In the genomic region with DNA sequence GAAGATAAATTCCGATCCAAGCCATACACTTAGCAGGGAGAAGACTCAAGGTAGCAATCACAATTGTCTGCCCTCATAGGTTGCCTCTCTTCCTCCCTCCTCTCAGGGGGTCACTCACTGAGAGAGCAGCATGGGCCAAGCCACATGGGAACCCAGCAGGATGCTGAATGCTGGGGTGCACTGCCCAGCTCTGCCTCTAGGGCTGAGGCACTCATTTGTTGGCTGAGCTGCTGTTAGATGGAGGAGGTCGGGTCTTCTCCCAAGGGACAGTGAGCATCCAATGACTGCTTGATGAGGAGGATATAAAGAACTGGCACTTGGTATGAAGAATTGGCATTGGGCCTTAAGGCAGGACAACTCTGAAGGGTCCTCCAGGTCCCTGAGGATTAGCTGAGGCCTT, we compare ENCODE assay signal across 11 cellular contexts.
DNase-seq lines count a peak whose midpoint lies in the region; ATAC-seq and TF ChIP-seq lines count a peak whose summit lies in the region.
"Had no signal": no experiment of that assay in that cellular context is flagged by ENCODE, and none has a peak within 500 bp of the region (broad histone marks: within the 10 kb centered on the region; RNA-seq: fewer than 3 reads in every experiment).

No MANE protein-coding gene starts in this region.

- RAD21 ChIA-PET in HCT116 (lab: Charles Lee; ENCODE audit: low non-redundant PET in 1 of 2, low total read pairs in 2 of 2, uncharacterized antibody in 2 of 2, unreplicated experiment in 2 of 2): no interaction called here

- POLR2A ChIA-PET in HCT116 (lab: Charles Lee): no interaction called here

- intact Hi-C loops in HCT116 (cut with micrococcal nuclease): loop anchor here (10.0 kb wide), 1 partner anchor 414 kb away; no protein-coding TSS in a partner anchor
- intact Hi-C loops in ascending aorta (cut with DNase I): no loop called here

- H3K9ac ChIP-seq in HCT116 (ENCODE audit: low read length): no peak overlapping the region

- TF ChIP-seq POLR2A in HCT116 (IDR thresholded peaks at IDR 0.05; ENCODE audit: borderline replicate concordance, extremely low read depth, insufficient read depth, insufficient read length) (no peak), Peyer's patch (IDR thresholded peaks at IDR 0.05) (no peak)

- no TSS peak for BruUV-seq in HCT116 (replicated peaks; lab: Mats Ljungman, UMichigan)

- ATAC-seq in HCT116: peak; percentile 99
- ATAC-seq in natural killer cell treated with Interleukin-12 subunit alpha and Interleukin-12 subunit beta and Interleukin-15 and Interleukin-18, amount 100 ng/mL, for 72 hours: no peak

- H3K27me3 Mint-ChIP-seq in natural killer cell treated with Interleukin-12 subunit alpha and Interleukin-12 subunit beta and Interleukin-15 and Interleukin-18, amount 100 ng/mL, for 72 hours: peaks cover 15 to 39% of the 10 kb centered on the region in 2 donors

- H3K4me3 ChIP-seq in GM06990 (replicated peaks; ENCODE audit: low read depth, low read length) (no peak overlapping the region), HCT116 (replicated peaks in 1 of 2; ENCODE audit: low read depth in 1 of 2, low read length in 2 of 2) (no peak overlapping the region), kidney epithelial cell (ENCODE audit: low read depth, low read length) (no peak overlapping the region), Peyer's patch (no peak overlapping the region), ascending aorta (no peak overlapping the region)

- CTCF ChIA-PET in HCT116 (lab: Charles Lee): interaction anchor here (1.0 kb wide), 3 partner anchors 10 to 416 kb away, joined by 3 to 8 read pairs (median 4); no protein-coding TSS in a partner anchor

- H3K9me2 ChIP-seq in HCT116 (ENCODE audit: insufficient read depth): no peaks in the 10 kb centered on the region

- H4K20me1 ChIP-seq in HCT116 (ENCODE audit: insufficient read depth): no peaks in the 10 kb centered on the region

- H3K27ac ChIP-seq in HCT116 (ENCODE audit: low read depth, low read length) (no peak overlapping the region), Peyer's patch (no peak overlapping the region), ascending aorta (no peak overlapping the region)
- H3K27ac ChIP-seq: epithelial cell of prostate had no signal

- no peaks in the 10 kb centered on the region for H3K36me3 Mint-ChIP-seq in natural killer cell treated with Interleukin-12 subunit alpha and Interleukin-12 subunit beta and Interleukin-15 and Interleukin-18, amount 100 ng/mL, for 72 hours

- no peak overlapping the region for H3K27ac Mint-ChIP-seq in natural killer cell treated with Interleukin-12 subunit alpha and Interleukin-12 subunit beta and Interleukin-15 and Interleukin-18, amount 100 ng/mL, for 72 hours

- H3K4me3 Mint-ChIP-seq in natural killer cell treated with Interleukin-12 subunit alpha and Interleukin-12 subunit beta and Interleukin-15 and Interleukin-18, amount 100 ng/mL, for 72 hours: no peak overlapping the region

- H2AFZ ChIP-seq in HCT116 (ENCODE audit: low read depth, low read length, poor library complexity, severe bottlenecking): no peak overlapping the region

- no peaks in the 10 kb centered on the region for H3K4me1 Mint-ChIP-seq in natural killer cell treated with Interleukin-12 subunit alpha and Interleukin-12 subunit beta and Interleukin-15 and Interleukin-18, amount 100 ng/mL, for 72 hours (ENCODE audit: low read depth in 2 of 2)

- H3K27me3 ChIP-seq in GM06990 (replicated peaks; ENCODE audit: control insufficient read depth, insufficient read depth, low read length) (no peaks in the 10 kb centered on the region), HCT116 (ENCODE audit: insufficient read depth, low read length) (no peaks in the 10 kb centered on the region), kidney epithelial cell (ENCODE audit: control insufficient read depth, insufficient read depth, low read length) (no peaks in the 10 kb centered on the region), Peyer's patch (no peaks in the 10 kb centered on the region), ascending aorta (no peaks in the 10 kb centered on the region)

- H3K9me3 ChIP-seq in HCT116 (ENCODE audit: control insufficient read depth in 1 of 2, insufficient read depth in 1 of 2, low read depth in 1 of 2, low read length in 2 of 2) (no peaks in the 10 kb centered on the region), Peyer's patch (no peaks in the 10 kb centered on the region), ascending aorta (no peaks in the 10 kb centered on the region)

- no peak for DNase-seq in GM06990 (ENCODE audit: extremely low read depth, insufficient read length)
- peak; percentile 23 for DNase-seq in HCT116 (ENCODE audit: low read depth, low spot score)
- peak; percentile 4 for DNase-seq in RKO (ENCODE audit: low spot score)
- DNase-seq in kidney epithelial cell (ENCODE audit: low read depth): no peak
- DNase-seq in Peyer's patch: no peak
- no peak for DNase-seq in natural killer cell treated with Interleukin-12 subunit alpha and Interleukin-12 subunit beta and Interleukin-15 and Interleukin-18, amount 100 ng/mL, for 72 hours (ENCODE audit: low spot score)
- DNase-seq in ascending aorta (ENCODE audit: low spot score in 2 of 2): no peak
- no peak for DNase-seq in DMS153 (lab: John Stamatoyannopoulos, UW)
- DNase-seq: activated CD4-positive, alpha-beta T cell treated with anti-CD3 and anti-CD28 coated beads, Interleukin-2, amount 50 U/mL, for 1 hour; NCI-H1694 had no signal

- H3K36me3 ChIP-seq in GM06990 (ENCODE audit: control insufficient read depth, insufficient read depth, low read length) (no peaks in the 10 kb centered on the region), HCT116 (ENCODE audit: control insufficient read depth in 1 of 2, insufficient read depth in 2 of 2, low read length in 2 of 2) (no peaks in the 10 kb centered on the region), kidney epithelial cell (ENCODE audit: control insufficient read depth, insufficient read depth, low read length) (no peaks in the 10 kb centered on the region), Peyer's patch (no peaks in the 10 kb centered on the region), ascending aorta (no peaks in the 10 kb centered on the region)

- H3K9me3 Mint-ChIP-seq in natural killer cell treated with Interleukin-12 subunit alpha and Interleukin-12 subunit beta and Interleukin-15 and Interleukin-18, amount 100 ng/mL, for 72 hours: no peaks in the 10 kb centered on the region

- no peaks in the 10 kb centered on the region for H3K4me1 ChIP-seq in HCT116 (ENCODE audit: control insufficient read depth in 1 of 2, insufficient read depth in 2 of 2, low read length in 2 of 2)
- H3K4me1 ChIP-seq in Peyer's patch: no peaks in the 10 kb centered on the region
- H3K4me1 ChIP-seq in ascending aorta: no peaks in the 10 kb centered on the region

- no peaks in the 10 kb centered on the region for H3K79me2 ChIP-seq in HCT116 (ENCODE audit: insufficient read depth, low read length)

- peak; percentile 50 for TF ChIP-seq CTCF in GM06990 (IDR thresholded peaks at IDR 0.05; ENCODE audit: insufficient read depth, low read length, poor library complexity, severe bottlenecking)
- TF ChIP-seq CTCF in HCT116 (IDR thresholded peaks at IDR 0.05 in 2 of 3, conservative IDR thresholded peaks at IDR 0.05 in 1 of 3; ENCODE audit: borderline replicate concordance in 1 of 3, insufficient read depth in 1 of 3, low read depth in 2 of 3, low read length in 2 of 3): peak in 2 of 3 experiments; percentile 71 to 80; a peak in 4 of 6 replicates
- peak; percentile 21 for TF ChIP-seq CTCF in kidney epithelial cell (IDR thresholded peaks at IDR 0.05; ENCODE audit: insufficient read depth, low read length, poor library complexity, severe bottlenecking)
- peak in 3 of 6 experiments; percentile 11 to 21 (median 16) for TF ChIP-seq CTCF in Peyer's patch (IDR thresholded peaks at IDR 0.05)
- TF ChIP-seq CTCF in ascending aorta (IDR thresholded peaks at IDR 0.05): no peak

- TF ChIP-seq RAD21 in HCT116 (IDR thresholded peaks at IDR 0.05; ENCODE audit: low read depth): no peak

- H3K4me2 ChIP-seq in HCT116 (ENCODE audit: low read length): no peak overlapping the region

TF ChIP-seq in HCT116, 20 proteins besides CTCF, POLR2A, EP300 and RAD21 (continues in another document):
- TF ChIP-seq FOSL1 (IDR thresholded peaks at IDR 0.05; ENCODE audit: low read depth) (no peak), JUND (IDR thresholded peaks at IDR 0.05) (no peak), POLR2AphosphoS5 (IDR thresholded peaks at IDR 0.05; ENCODE audit: low read depth, low read length) (no peak), ZNF274 (IDR thresholded peaks at IDR 0.05; ENCODE audit: low read depth, low read length) (no peak), TCF7L2 (IDR thresholded peaks at IDR 0.05; ENCODE audit: borderline replicate concordance, extremely low read depth, insufficient read depth, insufficient read length) (no peak), SIN3A (IDR thresholded peaks at IDR 0.05; ENCODE audit: low read depth) (no peak), SP1 (IDR thresholded peaks at IDR 0.05; ENCODE audit: low read depth) (no peak), EZH2phosphoT487 (IDR thresholded peaks at IDR 0.05; ENCODE audit: borderline replicate concordance) (no peak), EGR1 (IDR thresholded peaks at IDR 0.05; ENCODE audit: low read depth) (no peak)
- TF ChIP-seq, protein P1, sequence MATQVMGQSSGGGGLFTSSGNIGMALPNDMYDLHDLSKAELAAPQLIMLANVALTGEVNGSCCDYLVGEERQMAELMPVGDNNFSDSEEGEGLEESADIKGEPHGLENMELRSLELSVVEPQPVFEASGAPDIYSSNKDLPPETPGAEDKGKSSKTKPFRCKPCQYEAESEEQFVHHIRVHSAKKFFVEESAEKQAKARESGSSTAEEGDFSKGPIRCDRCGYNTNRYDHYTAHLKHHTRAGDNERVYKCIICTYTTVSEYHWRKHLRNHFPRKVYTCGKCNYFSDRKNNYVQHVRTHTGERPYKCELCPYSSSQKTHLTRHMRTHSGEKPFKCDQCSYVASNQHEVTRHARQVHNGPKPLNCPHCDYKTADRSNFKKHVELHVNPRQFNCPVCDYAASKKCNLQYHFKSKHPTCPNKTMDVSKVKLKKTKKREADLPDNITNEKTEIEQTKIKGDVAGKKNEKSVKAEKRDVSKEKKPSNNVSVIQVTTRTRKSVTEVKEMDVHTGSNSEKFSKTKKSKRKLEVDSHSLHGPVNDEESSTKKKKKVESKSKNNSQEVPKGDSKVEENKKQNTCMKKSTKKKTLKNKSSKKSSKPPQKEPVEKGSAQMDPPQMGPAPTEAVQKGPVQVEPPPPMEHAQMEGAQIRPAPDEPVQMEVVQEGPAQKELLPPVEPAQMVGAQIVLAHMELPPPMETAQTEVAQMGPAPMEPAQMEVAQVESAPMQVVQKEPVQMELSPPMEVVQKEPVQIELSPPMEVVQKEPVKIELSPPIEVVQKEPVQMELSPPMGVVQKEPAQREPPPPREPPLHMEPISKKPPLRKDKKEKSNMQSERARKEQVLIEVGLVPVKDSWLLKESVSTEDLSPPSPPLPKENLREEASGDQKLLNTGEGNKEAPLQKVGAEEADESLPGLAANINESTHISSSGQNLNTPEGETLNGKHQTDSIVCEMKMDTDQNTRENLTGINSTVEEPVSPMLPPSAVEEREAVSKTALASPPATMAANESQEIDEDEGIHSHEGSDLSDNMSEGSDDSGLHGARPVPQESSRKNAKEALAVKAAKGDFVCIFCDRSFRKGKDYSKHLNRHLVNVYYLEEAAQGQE (IDR thresholded peaks at IDR 0.05; ENCODE audit: low read depth): no peak

Comparison
In these comparisons a context has a peak if more than half of its experiments do, and no peak if none do; other contexts are left out.
1. DNase-seq: peak in HCT116 (single experiment) and RKO (single experiment); none in GM06990 (single experiment), kidney epithelial cell (single experiment), Peyer's patch (0 of 3), natural killer cell treated with Interleukin-12 subunit alpha and Interleukin-12 subunit beta and Interleukin-15 and Interleukin-18, amount 100 ng/mL, for 72 hours (single experiment), ascending aorta (0 of 2) and DMS153 (single experiment).
2. CTCF ChIP-seq: peak in GM06990 (single experiment), HCT116 (2 of 3) and kidney epithelial cell (single experiment); none in ascending aorta (0 of 3).